ENCODE assay signal across 8 cellular contexts in the genomic region with DNA sequence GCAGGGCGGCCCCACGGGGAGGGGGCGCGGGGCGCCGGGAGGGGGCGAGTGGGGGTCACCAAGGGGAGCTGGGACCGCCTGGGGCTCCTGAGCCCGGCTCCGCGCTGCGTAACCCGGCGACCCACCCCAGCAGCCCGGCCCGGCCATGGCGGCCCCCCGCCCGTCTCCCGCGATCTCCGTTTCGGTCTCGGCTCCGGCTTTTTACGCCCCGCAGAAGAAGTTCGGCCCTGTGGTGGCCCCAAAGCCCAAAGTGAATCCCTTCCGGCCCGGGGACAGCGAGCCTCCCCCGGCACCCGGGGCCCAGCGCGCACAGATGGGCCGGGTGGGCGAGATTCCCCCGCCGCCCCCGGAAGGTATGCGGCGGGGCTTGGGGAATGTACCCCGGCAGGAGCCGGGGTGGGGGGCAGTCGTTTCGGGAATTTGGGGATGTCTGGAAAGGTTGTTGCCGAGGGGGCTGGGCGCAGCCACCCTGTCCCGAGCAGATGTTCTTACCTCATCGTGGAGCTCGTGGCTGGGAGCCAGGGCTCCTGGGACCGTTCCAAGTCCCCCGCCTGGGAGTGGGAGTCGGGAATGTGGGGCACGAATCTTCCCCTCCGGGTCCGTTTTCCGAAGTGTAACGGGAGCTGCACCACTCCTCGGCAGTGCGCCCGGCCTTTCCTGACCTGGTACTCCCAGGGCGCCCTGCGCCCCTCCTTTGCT.
DNase-seq lines count a peak whose midpoint lies in the region; ATAC-seq and TF ChIP-seq lines count a peak whose summit lies in the region.

No MANE protein-coding gene starts in this region.

- no peaks in the 10 kb centered on the region for H3K27me3 ChIP-seq in brain microvascular endothelial cell (replicated peaks)

- peak; percentile 9 for ATAC-seq in HG02571 (IDR thresholded peaks at IDR 0.05; ENCODE audit: unreplicated experiment)

- peaks cover 47% of the 10 kb centered on the region for H3K36me3 ChIP-seq in brain microvascular endothelial cell (replicated peaks)

- H3K27ac ChIP-seq in brain microvascular endothelial cell = peak overlapping the region; percentile 99

- DNase-seq in NCI-H82 (lab: John Stamatoyannopoulos, UW) = peak; percentile 25
- no peak for DNase-seq in NCI-H82 treated with DMSO at 0.1 percent for 48 hours (lab: John Stamatoyannopoulos, UW; ENCODE audit: unreplicated experiment)
- DNase-seq in NCI-H1694 (lab: John Stamatoyannopoulos, UW) = peak; percentile 57
- peak; percentile 73 for DNase-seq in brain microvascular endothelial cell
- peak; percentile 71 for DNase-seq in kidney tubule cell (ENCODE audit: low spot score)
- peak; percentile 50 for DNase-seq in stimulated activated CD8-positive, alpha-beta memory T cell treated with anti-CD3 and anti-CD28 coated beads, Interleukin-4, amount 100 ng/mL, for 48 hours
- DNase-seq in COLO829 (ENCODE audit: low spot score) = no peak

- TF ChIP-seq CTCF in brain microvascular endothelial cell (IDR thresholded peaks at IDR 0.05; ENCODE audit: low read depth, low read length, missing control alignments) = no peak

- H3K4me3 ChIP-seq in brain microvascular endothelial cell (ENCODE audit: low read depth, low read length) = peak overlapping the region; percentile 93

- in situ Hi-C loops in brain microvascular endothelial cell (cut with HindIII; ENCODE audit: low pct_ligation_motif_present, low sequenced_read_pairs) = no loop called here

Comparison
In these comparisons a context has a peak if more than half of its experiments do, and no peak if none do; other contexts are left out.
1. DNase-seq: peak in NCI-H82 (single experiment), NCI-H1694 (single experiment), brain microvascular endothelial cell (single experiment), kidney tubule cell (single experiment) and stimulated activated CD8-positive, alpha-beta memory T cell treated with anti-CD3 and anti-CD28 coated beads, Interleukin-4, amount 100 ng/mL, for 48 hours (single experiment); none in NCI-H82 treated with DMSO at 0.1 percent for 48 hours (single experiment) and COLO829 (single experiment).